In the genomic region with DNA sequence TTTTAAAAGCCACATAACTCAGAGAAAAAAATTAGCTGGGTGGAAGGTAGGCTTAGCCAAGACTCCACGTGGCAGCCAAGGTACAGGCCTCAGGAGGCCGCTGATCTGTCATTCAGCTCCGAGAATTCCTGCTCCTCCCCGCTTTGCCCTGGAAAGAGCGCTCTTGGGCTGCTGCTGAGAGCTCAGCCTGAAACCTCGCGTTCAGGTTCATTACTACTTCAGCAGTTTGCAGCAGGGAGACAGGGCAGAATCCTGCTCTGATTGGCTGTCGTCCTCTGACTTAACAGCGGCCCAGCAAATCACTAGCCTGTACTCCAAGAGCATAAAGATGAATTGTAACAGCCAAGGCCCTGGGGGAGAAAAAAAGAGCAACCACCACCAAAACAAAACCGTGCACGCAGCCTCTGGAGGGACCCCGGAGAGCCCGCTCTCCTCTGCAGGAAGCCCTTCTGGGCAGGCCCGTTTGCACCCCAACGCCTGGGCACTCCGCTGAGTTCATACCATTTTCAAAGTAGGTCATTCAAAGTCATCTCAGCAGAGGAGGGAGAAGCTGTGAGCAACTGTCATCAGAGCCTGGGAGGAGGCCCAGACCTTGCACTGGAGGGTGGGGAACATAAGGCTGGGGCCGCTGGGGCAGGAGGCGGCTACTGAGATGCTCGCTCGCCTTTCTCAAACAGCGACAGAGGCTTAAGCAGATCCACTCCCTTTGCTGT, we compare ENCODE assay signal across 1 cellular context.
TF ChIP-seq lines count a peak whose summit lies in the region.

No MANE protein-coding gene starts in this region.

TF ChIP-seq in HEK293, 187 proteins besides CTCF, POLR2A, EP300 and RAD21 (continued from another document):
- TF ChIP-seq, protein P1, sequence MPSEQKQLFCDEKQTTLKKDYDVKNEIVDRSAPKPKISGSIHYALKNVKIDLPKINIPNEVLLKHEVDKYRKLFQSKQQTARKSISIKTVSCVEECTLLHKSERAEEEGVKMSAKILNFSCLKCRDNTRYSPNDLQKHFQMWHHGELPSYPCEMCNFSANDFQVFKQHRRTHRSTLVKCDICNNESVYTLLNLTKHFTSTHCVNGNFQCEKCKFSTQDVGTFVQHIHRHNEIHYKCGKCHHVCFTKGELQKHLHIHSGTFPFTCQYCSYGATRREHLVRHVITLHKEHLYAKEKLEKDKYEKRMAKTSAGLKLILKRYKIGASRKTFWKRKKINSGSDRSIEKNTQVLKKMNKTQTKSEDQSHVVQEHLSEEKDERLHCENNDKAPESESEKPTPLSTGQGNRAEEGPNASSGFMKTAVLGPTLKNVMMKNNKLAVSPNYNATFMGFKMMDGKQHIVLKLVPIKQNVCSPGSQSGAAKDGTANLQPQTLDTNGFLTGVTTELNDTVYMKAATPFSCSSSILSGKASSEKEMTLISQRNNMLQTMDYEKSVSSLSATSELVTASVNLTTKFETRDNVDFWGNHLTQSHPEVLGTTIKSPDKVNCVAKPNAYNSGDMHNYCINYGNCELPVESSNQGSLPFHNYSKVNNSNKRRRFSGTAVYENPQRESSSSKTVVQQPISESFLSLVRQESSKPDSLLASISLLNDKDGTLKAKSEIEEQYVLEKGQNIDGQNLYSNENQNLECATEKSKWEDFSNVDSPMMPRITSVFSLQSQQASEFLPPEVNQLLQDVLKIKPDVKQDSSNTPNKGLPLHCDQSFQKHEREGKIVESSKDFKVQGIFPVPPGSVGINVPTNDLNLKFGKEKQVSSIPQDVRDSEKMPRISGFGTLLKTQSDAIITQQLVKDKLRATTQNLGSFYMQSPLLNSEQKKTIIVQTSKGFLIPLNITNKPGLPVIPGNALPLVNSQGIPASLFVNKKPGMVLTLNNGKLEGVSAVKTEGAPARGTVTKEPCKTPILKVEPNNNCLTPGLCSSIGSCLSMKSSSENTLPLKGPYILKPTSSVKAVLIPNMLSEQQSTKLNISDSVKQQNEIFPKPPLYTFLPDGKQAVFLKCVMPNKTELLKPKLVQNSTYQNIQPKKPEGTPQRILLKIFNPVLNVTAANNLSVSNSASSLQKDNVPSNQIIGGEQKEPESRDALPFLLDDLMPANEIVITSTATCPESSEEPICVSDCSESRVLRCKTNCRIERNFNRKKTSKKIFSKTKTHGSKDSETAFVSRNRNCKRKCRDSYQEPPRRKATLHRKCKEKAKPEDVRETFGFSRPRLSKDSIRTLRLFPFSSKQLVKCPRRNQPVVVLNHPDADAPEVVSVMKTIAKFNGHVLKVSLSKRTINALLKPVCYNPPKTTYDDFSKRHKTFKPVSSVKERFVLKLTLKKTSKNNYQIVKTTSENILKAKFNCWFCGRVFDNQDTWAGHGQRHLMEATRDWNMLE (tag by site-specific recombination; conservative IDR thresholded peaks at IDR 0.05; ENCODE audit: low read depth): no peak
- TF ChIP-seq ZSCAN16 (tag by site-specific recombination; IDR thresholded peaks at IDR 0.05) (peak; percentile 26; the same call in 1 of the 2 replicates), ZNF510 (tag by site-specific recombination; IDR thresholded peaks at IDR 0.05; ENCODE audit: insufficient replicate concordance) (no peak), KLF7 (tag by site-specific recombination; IDR thresholded peaks at IDR 0.05; ENCODE audit: borderline replicate concordance) (no peak), ZNF837 (tag by site-specific recombination; IDR thresholded peaks at IDR 0.05) (no peak), FEZF1 (tag by site-specific recombination; IDR thresholded peaks at IDR 0.05) (peak; percentile 52)
- TF ChIP-seq, protein P2, sequence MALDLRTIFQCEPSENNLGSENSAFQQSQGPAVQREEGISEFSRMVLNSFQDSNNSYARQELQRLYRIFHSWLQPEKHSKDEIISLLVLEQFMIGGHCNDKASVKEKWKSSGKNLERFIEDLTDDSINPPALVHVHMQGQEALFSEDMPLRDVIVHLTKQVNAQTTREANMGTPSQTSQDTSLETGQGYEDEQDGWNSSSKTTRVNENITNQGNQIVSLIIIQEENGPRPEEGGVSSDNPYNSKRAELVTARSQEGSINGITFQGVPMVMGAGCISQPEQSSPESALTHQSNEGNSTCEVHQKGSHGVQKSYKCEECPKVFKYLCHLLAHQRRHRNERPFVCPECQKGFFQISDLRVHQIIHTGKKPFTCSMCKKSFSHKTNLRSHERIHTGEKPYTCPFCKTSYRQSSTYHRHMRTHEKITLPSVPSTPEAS (tag by site-specific recombination; IDR thresholded peaks at IDR 0.05): no peak
TF ChIP-seq in HEK293: peak in this region for 5.
